In the genomic region with DNA sequence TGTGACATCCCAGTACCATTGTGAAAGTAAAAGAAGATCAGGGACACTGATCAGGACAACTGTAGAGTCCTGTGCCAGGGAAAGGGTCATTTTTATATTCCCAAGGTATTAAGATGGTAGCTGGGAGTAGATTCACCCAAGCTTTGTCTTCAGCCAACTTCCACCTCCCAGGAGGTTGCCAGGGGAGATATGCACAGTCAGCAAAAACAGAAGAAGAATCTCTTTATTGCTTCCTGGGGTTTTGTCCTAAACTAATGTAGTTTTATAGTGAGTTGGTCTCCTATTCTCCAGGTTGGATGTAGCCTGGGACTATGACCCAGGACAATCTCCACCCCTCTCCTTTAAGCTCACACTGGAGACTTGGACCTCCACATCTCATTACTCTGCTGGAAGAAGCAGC, we compare ENCODE assay signal across 30 cellular contexts.
"Had no signal": no experiment of that assay in that cellular context is flagged by ENCODE, and none has a peak within 500 bp of the region (broad histone marks: within the 10 kb centered on the region; RNA-seq: fewer than 3 reads in every experiment).

No MANE protein-coding gene starts in this region.

- ATAC-seq: activated CD8-positive, alpha-beta memory T cell treated with anti-CD3 and anti-CD28 coated beads, Interleukin-2, amount 10 ng/mL, durations not matched to agents 7 days and 5 days; activated CD8-positive, alpha-beta T cell treated with anti-CD3 and anti-CD28 coated beads, Interleukin-2, amount 10 ng/mL, durations not matched to agents 7 days and 5 days; activated naive CD8-positive, alpha-beta T cell treated with anti-CD3 and anti-CD28 coated beads, Interleukin-2, amount 50 U/mL, for 24 hours; body of pancreas had no signal

- H3K4me1 ChIP-seq: body of pancreas, breast epithelium had no signal

- H3K27me3 ChIP-seq: body of pancreas, brain microvascular endothelial cell, breast epithelium had no signal

- H3K4me3 ChIP-seq: body of pancreas, breast epithelium had no signal

- DNase-seq: activated B cell treated with CpG ODN at 0.5 μM for 24 hours; activated CD4-positive, alpha-beta memory T cell treated with anti-CD3 and anti-CD28 coated beads for 36 hours; activated CD4-positive, alpha-beta T cell treated with anti-CD3 and anti-CD28 coated beads for 4 hours; activated CD4-positive, alpha-beta T cell treated with anti-CD3 and anti-CD28 coated beads, Interleukin-2, amount 10 ng/mL, durations not matched to agents 24 days and 14 days; activated CD4-positive, alpha-beta T cell treated with anti-CD3 and anti-CD28 coated beads, Interleukin-2, amount 50 U/mL, for 1 hour; activated CD4-positive, alpha-beta T cell treated with anti-CD3 and anti-CD28 coated beads, Interleukin-2, amount 50 U/mL, for 4 hours; activated CD4-positive, CD25-positive, alpha-beta regulatory T cell treated with anti-CD3 and anti-CD28 coated beads, Interleukin-2, amount 50 U/mL, for 72 hours; activated CD8-positive, alpha-beta memory T cell treated with anti-CD3 and anti-CD28 coated beads for 24 hours; activated CD8-positive, alpha-beta memory T cell treated with anti-CD3 and anti-CD28 coated beads, Interleukin-2, amount 10 ng/mL, durations not matched to agents 7 days and 5 days; activated CD8-positive, alpha-beta memory T cell treated with anti-CD3 and anti-CD28 coated beads, Interleukin-2, amount 50 U/mL, for 48 hours; activated CD8-positive, alpha-beta T cell treated with anti-CD3 and anti-CD28 coated beads, Interleukin-2, amount 10 ng/mL, durations not matched to agents 7 days and 5 days; activated effector memory CD4-positive, alpha-beta T cell treated with Interleukin-2 at 50 U/mL for 16 hours; activated gamma-delta T cell; activated naive CD4-positive, alpha-beta T cell treated with anti-CD3 and anti-CD28 coated beads, Interleukin-2, amount 10 ng/mL, durations not matched to agents 7 days and 5 days; activated naive CD4-positive, alpha-beta T cell treated with Interleukin-2 at 50 U/mL for 16 hours; activated naive CD8-positive, alpha-beta T cell treated with anti-CD3 and anti-CD28 coated beads, Interleukin-2, amount 10 ng/mL, durations not matched to agents 7 days and 5 days; activated naive CD8-positive, alpha-beta T cell treated with anti-CD3 and anti-CD28 coated beads, Interleukin-2, amount 50 U/mL, for 24 hours; activated T-cell treated with anti-CD3 and anti-CD28 coated beads, Interleukin-2, amount 50 U/mL, for 24 hours; activated T-cell treated with anti-CD3 and anti-CD28 coated beads, Interleukin-2, amount 50 U/mL, for 48 hours; aorta; body of pancreas; brain microvascular endothelial cell; central memory CD4-positive, alpha-beta T cell; T-helper 2 cell; T-helper 9 cell had no signal

- H3K27ac ChIP-seq: body of pancreas, brain microvascular endothelial cell, breast epithelium, VCaP had no signal

- H3K36me3 ChIP-seq: brain microvascular endothelial cell, breast epithelium had no signal

- H3K9me3 ChIP-seq: body of pancreas had no signal

- FAIRE-seq: astrocyte, colon, TTC549 had no signal
